ENCODE assay signal across 18 cellular contexts in the genomic region with DNA sequence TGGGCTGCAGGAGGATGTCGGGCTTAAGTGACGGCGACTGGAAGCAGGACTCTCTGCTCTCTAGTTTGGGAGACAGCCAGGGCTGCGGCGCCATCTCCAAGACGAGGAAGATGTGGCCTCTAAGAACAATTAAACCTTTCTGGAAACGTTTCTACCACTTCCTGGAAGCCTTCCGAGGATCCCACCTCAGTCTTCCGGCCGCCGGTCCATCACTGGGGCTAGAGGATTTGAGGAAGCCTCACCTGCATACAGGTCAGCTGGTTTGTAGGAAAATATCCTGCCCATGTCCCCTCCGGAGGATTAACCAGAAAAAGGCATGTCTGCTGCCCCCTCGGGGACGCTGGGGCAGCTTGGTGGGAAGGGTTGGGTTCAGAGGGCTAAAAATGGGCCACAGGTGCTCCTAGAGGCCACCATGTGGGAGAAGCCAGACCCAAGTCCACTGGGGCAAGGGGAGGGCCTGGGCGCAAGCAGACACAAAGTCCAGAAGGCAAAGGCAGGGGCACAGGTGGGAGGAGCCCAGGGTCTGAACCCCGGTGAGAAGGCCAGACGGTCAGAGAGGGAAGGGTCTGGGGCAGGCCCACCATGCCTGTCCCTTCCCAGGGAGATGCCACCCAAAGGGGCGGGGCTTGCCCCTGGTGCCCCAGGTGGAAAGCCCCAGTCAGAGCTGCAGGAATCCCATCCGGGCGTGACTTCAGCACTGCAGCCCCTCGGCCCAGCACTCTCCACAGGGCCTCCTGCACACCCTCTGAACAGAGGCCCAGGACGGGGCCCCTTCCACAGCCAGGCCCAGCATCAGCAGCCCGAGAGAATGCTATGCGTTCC.
DNase-seq lines count a peak whose midpoint lies in the region; ATAC-seq and TF ChIP-seq lines count a peak whose summit lies in the region.
"Had no signal": no experiment of that assay in that cellular context is flagged by ENCODE, and none has a peak within 500 bp of the region (broad histone marks: within the 10 kb centered on the region; RNA-seq: fewer than 3 reads in every experiment).

No MANE protein-coding gene starts in this region.

- TF ChIP-seq CTCF in cardiac muscle cell (IDR thresholded peaks at IDR 0.05; ENCODE audit: low read depth, low read length): no peak
- no peak for TF ChIP-seq CTCF in heart left ventricle (IDR thresholded peaks at IDR 0.05)
- no peak for TF ChIP-seq CTCF in chondrocyte (IDR thresholded peaks at IDR 0.05)
- TF ChIP-seq CTCF in suprapubic skin (IDR thresholded peaks at IDR 0.05): no peak

- intact Hi-C loops in heart left ventricle (cut with DNase I): loop anchor here in 2 of 10 donors (10.0 kb wide), 1 partner anchor 75 kb away; no protein-coding TSS in a partner anchor

- CTCF ChIA-PET in CD8-positive, alpha-beta memory T cell (lab: Charles Lee): no interaction called here

- no peak for TF ChIP-seq EP300 in suprapubic skin (IDR thresholded peaks at IDR 0.05)

- no peak overlapping the region for H3K4me3 Mint-ChIP-seq in chondrocyte (ENCODE audit: unreplicated experiment)
- H3K4me3 Mint-ChIP-seq in CD8-positive, alpha-beta memory T cell: no peak overlapping the region

- H3K4me1 ChIP-seq in cardiac muscle cell (ENCODE audit: low read depth) (peaks cover 6% of the 10 kb centered on the region), heart left ventricle (peaks cover 0 to 9% (median 0%) of the 10 kb centered on the region in 12 donors), suprapubic skin (no peaks in the 10 kb centered on the region)
- no peaks in the 10 kb centered on the region for H3K4me1 ChIP-seq in CD8-positive, alpha-beta memory T cell (ENCODE audit: insufficient read depth, low read length)

- TF ChIP-seq POLR2A in heart left ventricle (IDR thresholded peaks at IDR 0.05) (no peak), suprapubic skin (IDR thresholded peaks at IDR 0.05) (no peak)

- ATAC-seq in heart left ventricle: no peak

- H3K36me3 Mint-ChIP-seq in chondrocyte (ENCODE audit: low read depth): no peaks in the 10 kb centered on the region
- H3K36me3 Mint-ChIP-seq in CD8-positive, alpha-beta memory T cell: no peaks in the 10 kb centered on the region

- 72 to 80% (median 73%) methylated on average over 23 to 24 of the region's 24 CpGs for WGBS in heart left ventricle, 4 donors
- WGBS in suprapubic skin: 94% methylated on average over 20 of the region's 24 CpGs

- no peaks in the 10 kb centered on the region for H3K27me3 ChIP-seq in cardiac muscle cell
- H3K27me3 ChIP-seq in heart left ventricle: no peaks in the 10 kb centered on the region
- no peaks in the 10 kb centered on the region for H3K27me3 ChIP-seq in suprapubic skin
- no peaks in the 10 kb centered on the region for H3K27me3 ChIP-seq in CD8-positive, alpha-beta memory T cell (ENCODE audit: insufficient read depth, low read length, poor library complexity, severe bottlenecking)

- no peak for DNase-seq in cardiac muscle cell (ENCODE audit: low read depth in 1 of 2, low spot score in 1 of 2)
- no peak for DNase-seq in heart left ventricle
- DNase-seq in chondrocyte (ENCODE audit: low spot score): peak; percentile 77
- peak; percentile 45 for DNase-seq in mesenteric fat pad (ENCODE audit: low spot score)
- DNase-seq in suprapubic skin (ENCODE audit: low spot score in 2 of 2): peak; percentile 46 to 57
- no peak for DNase-seq in CD8-positive, alpha-beta memory T cell
- no peak for DNase-seq in hepatic stellate cell (ENCODE audit: low spot score)
- no peak for DNase-seq in HK-2 (ENCODE audit: unreplicated experiment)
- DNase-seq: COR-L47, DMS153, EL, NCI-H1048, NCI-H1436 treated with DMSO at 0.1 percent for 48 hours, NCI-H2029 treated with DMSO at 0.1 percent for 48 hours, NCI-H2171 treated with DMSO at 0.1 percent for 48 hours, NCI-H446 treated with DMSO at 0.1 percent for 48 hours, NCI-H748 treated with DMSO at 0.1 percent for 48 hours had no signal

- peaks cover 3% of the 10 kb centered on the region for H3K4me1 Mint-ChIP-seq in chondrocyte (ENCODE audit: low read depth)
- no peaks in the 10 kb centered on the region for H3K4me1 Mint-ChIP-seq in CD8-positive, alpha-beta memory T cell

- no peaks in the 10 kb centered on the region for H3K27me3 Mint-ChIP-seq in chondrocyte (ENCODE audit: low read depth)
- H3K27me3 Mint-ChIP-seq in CD8-positive, alpha-beta memory T cell: no peaks in the 10 kb centered on the region

- POLR2A ChIA-PET in CD8-positive, alpha-beta memory T cell (lab: Charles Lee): no interaction called here

- no peaks in the 10 kb centered on the region for H3K9me3 Mint-ChIP-seq in chondrocyte (ENCODE audit: low read depth)
- H3K9me3 Mint-ChIP-seq in CD8-positive, alpha-beta memory T cell: no peaks in the 10 kb centered on the region

- H3K27ac Mint-ChIP-seq in chondrocyte (ENCODE audit: unreplicated experiment): no peak overlapping the region
- H3K27ac Mint-ChIP-seq in CD8-positive, alpha-beta memory T cell: peak overlapping the region in 1 of 8 donors; percentile 6

- no peak overlapping the region for H3K4me3 ChIP-seq in cardiac muscle cell
- no peak overlapping the region for H3K4me3 ChIP-seq in heart left ventricle
- H3K4me3 ChIP-seq in suprapubic skin: no peak overlapping the region
- no peak overlapping the region for H3K4me3 ChIP-seq in CD8-positive, alpha-beta memory T cell (ENCODE audit: low read length)

- H3K27ac ChIP-seq in cardiac muscle cell: peak overlapping the region; percentile 66
- H3K27ac ChIP-seq in heart left ventricle: no peak overlapping the region
- no peak overlapping the region for H3K27ac ChIP-seq in suprapubic skin
- H3K27ac ChIP-seq in CD8-positive, alpha-beta memory T cell (ENCODE audit: low read depth, low read length): no peak overlapping the region
- H3K27ac ChIP-seq: C4-2B had no signal

- H3K9me3 ChIP-seq in cardiac muscle cell (ENCODE audit: low read depth) (no peaks in the 10 kb centered on the region), heart left ventricle (no peaks in the 10 kb centered on the region), suprapubic skin (no peaks in the 10 kb centered on the region)
- H3K9me3 ChIP-seq in CD8-positive, alpha-beta memory T cell (ENCODE audit: low read length): no peaks in the 10 kb centered on the region

- H3K36me3 ChIP-seq in cardiac muscle cell (no peaks in the 10 kb centered on the region), heart left ventricle (no peaks in the 10 kb centered on the region), suprapubic skin (no peaks in the 10 kb centered on the region)
- H3K36me3 ChIP-seq in CD8-positive, alpha-beta memory T cell (ENCODE audit: insufficient read depth, low read length): no peaks in the 10 kb centered on the region

Comparison
In these comparisons a context has a peak if more than half of its experiments do, and no peak if none do; other contexts are left out.
1. DNase-seq: peak in chondrocyte (single experiment), mesenteric fat pad (single experiment) and suprapubic skin (2 of 2); none in cardiac muscle cell (0 of 2), heart left ventricle (0 of 5), CD8-positive, alpha-beta memory T cell (0 of 5), hepatic stellate cell (single experiment) and HK-2 (single experiment).